In the genomic region with DNA sequence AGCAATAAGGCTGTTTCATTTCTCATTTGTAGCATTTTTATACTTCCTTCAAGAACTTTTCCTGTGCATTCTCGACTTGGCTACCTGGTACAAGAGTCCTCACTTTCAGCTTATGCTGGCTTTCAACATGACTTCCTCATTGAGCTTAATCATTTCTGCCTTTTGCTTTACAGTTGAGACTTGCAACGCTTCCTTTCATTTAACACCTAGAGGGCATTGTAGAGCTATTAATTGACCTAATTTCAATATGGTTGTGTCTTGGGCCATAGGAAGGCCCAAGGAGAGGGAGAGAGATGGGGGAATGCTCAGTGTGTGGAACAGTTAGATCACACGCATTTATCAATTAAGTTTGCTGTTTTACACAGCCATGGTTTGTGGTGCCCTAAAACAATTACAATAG, we compare ENCODE assay signal across 10 cellular contexts. TPM values are rescaled to one million over a fixed set of nuclear protein-coding genes. Genes with fewer than 3 reads are reported as not detected.
DNase-seq lines count a peak whose midpoint lies in the region; ATAC-seq and TF ChIP-seq lines count a peak whose summit lies in the region.
"Had no signal": no experiment of that assay in that cellular context is flagged by ENCODE, and none has a peak within 500 bp of the region (broad histone marks: within the 10 kb centered on the region; RNA-seq: fewer than 3 reads in every experiment).

No MANE protein-coding gene starts in this region.

- TF ChIP-seq CTCF in fibroblast of mammary gland (conservative IDR thresholded peaks at IDR 0.05; ENCODE audit: control insufficient read depth, insufficient read depth, low read depth, low read length): no peak

- H3K4me3 ChIP-seq in fibroblast of mammary gland (ENCODE audit: control insufficient read depth, low read depth, low read length): no peak overlapping the region
- H3K4me3 ChIP-seq: testis had no signal

- DNase-seq in Ammon's horn (ENCODE audit: low spot score) (peak; percentile 3), NCI-H1092 (lab: John Stamatoyannopoulos, UW) (peak; percentile 22), fibroblast of mammary gland (ENCODE audit: low read depth) (peak; percentile 9), ureter (ENCODE audit: low spot score) (no peak), NCI-H1694 treated with DMSO at 0.1 percent for 48 hours (lab: John Stamatoyannopoulos, UW) (no peak)
- DNase-seq: right cardiac atrium, testis had no signal

- ATAC-seq in GM21529 (IDR thresholded peaks at IDR 0.05; ENCODE audit: unreplicated experiment) (peak; percentile 72), GM21390 (IDR thresholded peaks at IDR 0.05; ENCODE audit: unreplicated experiment) (no peak), HG02840 (IDR thresholded peaks at IDR 0.05; ENCODE audit: low FRiP score, unreplicated experiment) (no peak)
- ATAC-seq: right cardiac atrium had no signal

RNA-seq across cellular contexts. Expression of a gene that starts 37.2 kb away (rescaled TPM):
- not detected for total RNA-seq in ureter
- total RNA-seq: right cardiac atrium had no signal

Comparison
In these comparisons a context has a peak if more than half of its experiments do, and no peak if none do; other contexts are left out.
1. DNase-seq: peak in Ammon's horn (single experiment), NCI-H1092 (single experiment) and fibroblast of mammary gland (single experiment); none in ureter (single experiment) and NCI-H1694 treated with DMSO at 0.1 percent for 48 hours (single experiment).